ENCODE assay signal across 19 cellular contexts in the genomic region with DNA sequence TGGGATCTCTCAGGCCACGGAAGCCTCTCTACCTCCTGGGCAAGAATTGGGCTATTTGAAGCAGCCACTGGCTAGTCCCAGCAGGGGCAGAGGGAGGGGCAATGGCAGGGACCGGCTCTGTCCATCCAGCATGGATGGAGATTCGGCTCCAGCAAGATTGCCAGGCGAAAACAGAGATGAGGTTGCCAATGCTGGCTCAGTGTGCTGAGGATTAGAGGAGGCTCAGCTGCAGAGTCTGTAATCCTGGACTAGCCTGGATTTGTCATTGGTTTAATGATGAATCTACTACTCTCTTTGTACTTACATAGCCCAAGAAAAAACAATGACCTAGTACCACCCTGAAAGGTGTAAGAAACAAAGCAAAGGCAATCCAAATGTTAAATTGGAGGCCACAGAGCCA.
DNase-seq lines count a peak whose midpoint lies in the region; ATAC-seq and TF ChIP-seq lines count a peak whose summit lies in the region.
"Had no signal": no experiment of that assay in that cellular context is flagged by ENCODE, and none has a peak within 500 bp of the region (broad histone marks: within the 10 kb centered on the region; RNA-seq: fewer than 3 reads in every experiment).

No MANE protein-coding gene starts in this region.

- TF ChIP-seq EP300 in esophagus muscularis mucosa (IDR thresholded peaks at IDR 0.05), result no peak

- H3K36me3 ChIP-seq in SJSA1 (no peaks in the 10 kb centered on the region), esophagus muscularis mucosa (no peaks in the 10 kb centered on the region), gastrocnemius medialis (no peaks in the 10 kb centered on the region)
- H3K36me3 ChIP-seq: adrenal gland, ovary, Peyer's patch, right lobe of liver had no signal

- 78% methylated on average over 4 of the region's 4 CpGs for WGBS in esophagus muscularis mucosa

- intact Hi-C loops in esophagus muscularis mucosa (cut with DNase I) (no loop called here), gastrocnemius medialis (cut with DNase I; ENCODE audit: low total_unique reads) (no loop called here)

- TF ChIP-seq POLR2A in esophagus muscularis mucosa (IDR thresholded peaks at IDR 0.05; ENCODE audit: low read depth) (no peak), gastrocnemius medialis (IDR thresholded peaks at IDR 0.05) (no peak)

- H3K4me3 ChIP-seq in SJSA1, result no peak overlapping the region
- no peak overlapping the region for H3K4me3 ChIP-seq in esophagus muscularis mucosa
- H3K4me3 ChIP-seq in gastrocnemius medialis, result no peak overlapping the region
- H3K4me3 ChIP-seq: adrenal gland, lung, ovary, Peyer's patch, right lobe of liver had no signal

- H3K4me1 ChIP-seq in SJSA1 (replicated peaks) (peaks cover 55% of the 10 kb centered on the region), esophagus muscularis mucosa (peaks cover 0 to 61% (median 13%) of the 10 kb centered on the region in 4 donors), gastrocnemius medialis (peaks cover 46 to 66% of the 10 kb centered on the region in 2 donors)
- H3K4me1 ChIP-seq: adrenal gland, right lobe of liver had no signal

- no peaks in the 10 kb centered on the region for H3K27me3 ChIP-seq in SJSA1 (replicated peaks)
- H3K27me3 ChIP-seq in esophagus muscularis mucosa, result no peaks in the 10 kb centered on the region
- H3K27me3 ChIP-seq in gastrocnemius medialis, result no peaks in the 10 kb centered on the region
- H3K27me3 ChIP-seq: ovary, Peyer's patch, right lobe of liver had no signal

- H3K27ac ChIP-seq in SJSA1, result peak overlapping the region; percentile 87
- peak overlapping the region in 3 of 4 donors; percentile 38 to 59 (median 45) for H3K27ac ChIP-seq in esophagus muscularis mucosa (replicated peaks in 1 of 4)
- H3K27ac ChIP-seq in gastrocnemius medialis, result peak overlapping the region; percentile 45 to 62 (median 55)
- H3K27ac ChIP-seq: adrenal gland, ovary, right lobe of liver had no signal

- in situ Hi-C loops in G401 (cut with HindIII; ENCODE audit: low sequenced_read_pairs) (no loop called here), gastrocnemius medialis (cut with MboI; ENCODE audit: low sequenced_read_pairs in 4 of 4) (no loop called here)

- H3K9me3 ChIP-seq in SJSA1 (replicated peaks), result no peaks in the 10 kb centered on the region
- H3K9me3 ChIP-seq in esophagus muscularis mucosa, result no peaks in the 10 kb centered on the region
- H3K9me3 ChIP-seq in gastrocnemius medialis, result no peaks in the 10 kb centered on the region
- H3K9me3 ChIP-seq: adrenal gland, ovary, Peyer's patch, right lobe of liver had no signal

- no peak for TF ChIP-seq CTCF in esophagus muscularis mucosa (IDR thresholded peaks at IDR 0.05)
- no peak for TF ChIP-seq CTCF in gastrocnemius medialis (IDR thresholded peaks at IDR 0.05 in 4 of 5, conservative IDR thresholded peaks at IDR 0.05 in 1 of 5)

- DNase-seq in G401 (ENCODE audit: low spot score) (peak; percentile 13), SJSA1 (ENCODE audit: low read depth in 1 of 2, low spot score in 2 of 2) (no peak), esophagus muscularis mucosa (ENCODE audit: extremely low spot score) (no peak), gastrocnemius medialis (no peak), activated gamma-delta T cell (lab: John Stamatoyannopoulos, UW) (no peak), UCSD-AML1 (lab: John Stamatoyannopoulos, UW; ENCODE audit: unreplicated experiment) (no peak), NCI-H510A (lab: John Stamatoyannopoulos, UW) (no peak), SIG-M5 treated with dmso at 0.1 percent for 504 hours (lab: John Stamatoyannopoulos, UW; ENCODE audit: unreplicated experiment) (no peak)
- DNase-seq: activated naive CD4-positive, alpha-beta T cell; activated T-cell treated with anti-CD3 and anti-CD28 coated beads, Interleukin-2, amount 50 U/mL, for 1 hour; adrenal gland; naive thymus-derived CD8-positive, alpha-beta T cell; NCI-H1105 treated with DMSO at 0.1 percent for 48 hours; NCI-H2081; ovary; Peyer's patch; right lobe of liver; substantia nigra had no signal

- ATAC-seq in gastrocnemius medialis, result no peak
- ATAC-seq: naive thymus-derived CD8-positive, alpha-beta T cell had no signal
